11 cellular contexts compared by ENCODE assay signal in the genomic region with DNA sequence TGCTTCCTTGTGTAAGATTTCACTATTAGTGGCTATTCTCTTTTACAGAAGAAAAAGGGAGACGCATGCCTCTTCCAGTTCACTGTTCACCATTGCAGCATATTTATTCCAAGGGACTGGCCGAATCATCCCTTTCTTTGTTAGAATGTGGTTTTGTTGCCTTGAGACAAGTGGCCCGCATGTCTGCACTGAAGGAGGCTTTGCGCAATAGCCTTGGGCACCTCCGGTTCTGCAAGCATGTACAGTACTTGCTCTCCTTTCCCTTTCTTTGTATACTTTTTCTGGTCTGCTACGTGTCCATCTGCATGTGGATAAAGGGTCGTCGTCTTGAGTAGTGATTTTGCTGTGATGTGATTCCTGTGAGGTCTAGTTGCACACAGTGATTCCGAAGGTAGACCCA. TPM values are rescaled to one million over a fixed set of nuclear protein-coding genes. Genes with fewer than 3 reads are reported as not detected.
DNase-seq lines count a peak whose midpoint lies in the region; ATAC-seq, FAIRE-seq and TF ChIP-seq lines count a peak whose summit lies in the region.
"Had no signal": no experiment of that assay in that cellular context is flagged by ENCODE, and none has a peak within 500 bp of the region (broad histone marks: within the 10 kb centered on the region; RNA-seq: fewer than 3 reads in every experiment).

No MANE protein-coding gene starts in this region.

- H3K9me2 ChIP-seq in MM.1S (replicated peaks; ENCODE audit: insufficient read depth, low read length), result no peaks in the 10 kb centered on the region

- FAIRE-seq in A549 (lab: Jason Lieb, UNC), result no peak

- POLR2A ChIA-PET in A549 (lab: Yijun Ruan, JAX), result no interaction called here

- H3K9me3 ChIP-seq in A549 (no peaks in the 10 kb centered on the region), lung (ENCODE audit: control insufficient read depth in 2 of 2, insufficient read depth in 1 of 2, low read length in 1 of 2) (no peaks in the 10 kb centered on the region), MM.1S (replicated peaks; ENCODE audit: insufficient read depth, low read length) (no peaks in the 10 kb centered on the region)

- H3K9ac ChIP-seq in MM.1S (ENCODE audit: low read length), result no peak overlapping the region
- H3K9ac ChIP-seq: BLaER1 had no signal

- H3K27me3 Mint-ChIP-seq in IgD-negative memory B cell, result no peaks in the 10 kb centered on the region

- peaks cover 6 to 25% (median 15%) of the 10 kb centered on the region in 3 donors for H3K4me1 Mint-ChIP-seq in IgD-negative memory B cell

- ATAC-seq in A549 (peak; percentile 14 to 41; a peak in 4 of 6 replicates), lung (ENCODE audit: insufficient read depth, low FRiP score) (no peak), GM18861 (IDR thresholded peaks at IDR 0.05; ENCODE audit: unreplicated experiment) (no peak)

- peak overlapping the region in 2 of 3 donors; percentile 3 to 16 for H3K27ac Mint-ChIP-seq in IgD-negative memory B cell

- TF ChIP-seq RAD21 in A549 (conservative IDR thresholded peaks at IDR 0.05 in 1 of 2, IDR thresholded peaks at IDR 0.05 in 1 of 2), result no peak

- no peak for TF ChIP-seq EP300 in A549 (IDR thresholded peaks at IDR 0.05)

- H3K4me3 Mint-ChIP-seq in IgD-negative memory B cell, result no peak overlapping the region

- TF ChIP-seq POLR2A in A549 (IDR thresholded peaks at IDR 0.05; ENCODE audit: low read length), result no peak

- H3K79me2 ChIP-seq in MM.1S (ENCODE audit: low read length), result no peaks in the 10 kb centered on the region

- no peak overlapping the region for H2AFZ ChIP-seq in MM.1S (ENCODE audit: low read length)

- TF ChIP-seq CTCF in A549 (IDR thresholded peaks at IDR 0.05) (no peak), brain microvascular endothelial cell (IDR thresholded peaks at IDR 0.05; ENCODE audit: low read depth, low read length, missing control alignments) (no peak), lung (IDR thresholded peaks at IDR 0.05; ENCODE audit: control extremely low read depth, extremely low read depth) (no peak), MM.1S (IDR thresholded peaks at IDR 0.05; ENCODE audit: low read length) (no peak)

- H3K4me2 ChIP-seq in A549 (peak overlapping the region; percentile 89), MM.1S (ENCODE audit: low read depth, low read length) (no peak overlapping the region)
- H3K4me2 ChIP-seq: BLaER1 had no signal

- no peaks in the 10 kb centered on the region for H3F3A ChIP-seq in MM.1S (ENCODE audit: insufficient read depth, low read length)

- peaks cover 1% of the 10 kb centered on the region for H3K36me3 ChIP-seq in brain microvascular endothelial cell (replicated peaks)
- H3K36me3 ChIP-seq in lung (ENCODE audit: control insufficient read depth in 2 of 2, insufficient read depth in 2 of 2, low read length in 2 of 2), result no peaks in the 10 kb centered on the region
- H3K36me3 ChIP-seq in MM.1S (replicated peaks; ENCODE audit: insufficient read depth, low read length), result no peaks in the 10 kb centered on the region

- H3K27ac ChIP-seq in A549 (peak overlapping the region; percentile 72 to 81), brain microvascular endothelial cell (peak overlapping the region; percentile 92), lung (ENCODE audit: low read depth in 1 of 2, low read length in 1 of 2) (peak overlapping the region in 1 of 2 donors; percentile 83), MM.1S (ENCODE audit: low read length) (no peak overlapping the region)
- H3K27ac ChIP-seq: BLaER1 had no signal

- CTCF ChIA-PET in A549 (lab: Yijun Ruan, JAX), result interaction anchor here (0.6 kb wide), 1 partner anchor 185 kb away, joined by 3 read pairs; no protein-coding TSS in a partner anchor

- in situ Hi-C loops in brain microvascular endothelial cell (cut with HindIII; ENCODE audit: low pct_ligation_motif_present, low sequenced_read_pairs), result no loop called here
- in situ Hi-C loops in ACHN (cut with HindIII; ENCODE audit: low pct_ligation_motif_present, low pct_unique_long_range_greater_than_20kb, low sequenced_read_pairs), result no loop called here

- peaks cover 5% of the 10 kb centered on the region for H3K36me3 Mint-ChIP-seq in IgD-negative memory B cell

- peak in 1 of 2 experiments; percentile 65 for DNase-seq in A549 (ENCODE audit: low read depth in 1 of 2, low spot score in 1 of 2)
- DNase-seq in brain microvascular endothelial cell, result peak; percentile 76
- peak; percentile 71 for DNase-seq in lung (ENCODE audit: low spot score)
- DNase-seq in hepatic stellate cell (ENCODE audit: low spot score), result no peak
- no peak for DNase-seq in ACHN
- DNase-seq in MM.1S, result no peak
- DNase-seq: activated CD8-positive, alpha-beta memory T cell treated with anti-CD3 and anti-CD28 coated beads, Interleukin-2, amount 50 U/mL, for 4 hours; NCI-H2029 had no signal

- peaks cover 2 to 7% (median 3%) of the 10 kb centered on the region in 3 donors for H3K9me3 Mint-ChIP-seq in IgD-negative memory B cell

- peaks cover 100% of the 10 kb centered on the region for H3K4me1 ChIP-seq in A549
- H3K4me1 ChIP-seq in lung (ENCODE audit: control insufficient read depth in 2 of 2, insufficient read depth in 2 of 2, low read length in 2 of 2), result peaks cover 12 to 22% of the 10 kb centered on the region in 2 donors
- no peaks in the 10 kb centered on the region for H3K4me1 ChIP-seq in MM.1S (ENCODE audit: low read length)

- H3K4me3 ChIP-seq in A549 (peak overlapping the region; percentile 26; the same call in 2 of the 3 replicates), brain microvascular endothelial cell (ENCODE audit: low read depth, low read length) (no peak overlapping the region), lung (no peak overlapping the region), MM.1S (ENCODE audit: low read length) (no peak overlapping the region)
- H3K4me3 ChIP-seq: BLaER1 had no signal

- 11% methylated on average over 9 of the region's 9 CpGs for WGBS in A549 (ENCODE audit: missing lambda C conversion rate)
- 31 to 55% methylated on average over 9 of the region's 9 CpGs for WGBS in lung, 2 donors

- H3K27me3 ChIP-seq in brain microvascular endothelial cell (replicated peaks) (no peaks in the 10 kb centered on the region), lung (ENCODE audit: control insufficient read depth, insufficient read depth) (no peaks in the 10 kb centered on the region), MM.1S (replicated peaks; ENCODE audit: insufficient read depth, low read length) (peaks cover 6% of the 10 kb centered on the region; the same call in 1 of the 2 replicates)
- H3K27me3 ChIP-seq: BLaER1 had no signal

- no peaks in the 10 kb centered on the region for H4K20me1 ChIP-seq in MM.1S (ENCODE audit: insufficient read depth, low read length)

TF ChIP-seq in A549, 52 proteins besides CTCF, POLR2A, EP300 and RAD21:
- TF ChIP-seq CEBPB (IDR thresholded peaks at IDR 0.05), result peak; percentile 88 to 95; a peak in 3 of 4 replicates
- no peak for TF ChIP-seq ZC3H11A (IDR thresholded peaks at IDR 0.05)
- peak; percentile 32; the same call in 1 of the 2 replicates for TF ChIP-seq HOXB13 (CRISPR knock-in tag; IDR thresholded peaks at IDR 0.05; ENCODE audit: low read depth)
- TF ChIP-seq, protein P1, sequence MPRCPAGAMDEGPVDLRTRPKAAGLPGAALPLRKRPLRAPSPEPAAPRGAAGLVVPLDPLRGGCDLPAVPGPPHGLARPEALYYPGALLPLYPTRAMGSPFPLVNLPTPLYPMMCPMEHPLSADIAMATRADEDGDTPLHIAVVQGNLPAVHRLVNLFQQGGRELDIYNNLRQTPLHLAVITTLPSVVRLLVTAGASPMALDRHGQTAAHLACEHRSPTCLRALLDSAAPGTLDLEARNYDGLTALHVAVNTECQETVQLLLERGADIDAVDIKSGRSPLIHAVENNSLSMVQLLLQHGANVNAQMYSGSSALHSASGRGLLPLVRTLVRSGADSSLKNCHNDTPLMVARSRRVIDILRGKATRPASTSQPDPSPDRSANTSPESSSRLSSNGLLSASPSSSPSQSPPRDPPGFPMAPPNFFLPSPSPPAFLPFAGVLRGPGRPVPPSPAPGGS (IDR thresholded peaks at IDR 0.05), result no peak
- TF ChIP-seq, protein P2, sequence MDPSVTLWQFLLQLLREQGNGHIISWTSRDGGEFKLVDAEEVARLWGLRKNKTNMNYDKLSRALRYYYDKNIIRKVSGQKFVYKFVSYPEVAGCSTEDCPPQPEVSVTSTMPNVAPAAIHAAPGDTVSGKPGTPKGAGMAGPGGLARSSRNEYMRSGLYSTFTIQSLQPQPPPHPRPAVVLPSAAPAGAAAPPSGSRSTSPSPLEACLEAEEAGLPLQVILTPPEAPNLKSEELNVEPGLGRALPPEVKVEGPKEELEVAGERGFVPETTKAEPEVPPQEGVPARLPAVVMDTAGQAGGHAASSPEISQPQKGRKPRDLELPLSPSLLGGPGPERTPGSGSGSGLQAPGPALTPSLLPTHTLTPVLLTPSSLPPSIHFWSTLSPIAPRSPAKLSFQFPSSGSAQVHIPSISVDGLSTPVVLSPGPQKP (IDR thresholded peaks at IDR 0.05; ENCODE audit: low read depth, low read length), result no peak
- TF ChIP-seq ZSCAN20 (CRISPR knock-in tag; IDR thresholded peaks at IDR 0.05), result no peak

RNA-seq across cellular contexts. Expression of gene FLNB, which starts 43.0 kb away (rescaled TPM):
- polyA plus RNA-seq in A549 (2011; rRNA removed) (387 and 439 TPM in 2 replicates), A549 (2017; fragmentation: RNase III; extraction: RNeasy Plus Mini Kit Qiagen cat#74134 plus additional on column Dnase treatment) (235 to 282 TPM (median 257 TPM) in 3 replicates), IgD-negative memory B cell (19.7 TPM), lung (10 to 100 TPM; 32.4 to 72.2 TPM)
- 153 and 161 TPM in 2 replicates for polyA plus RNA-seq in A549 (2012; cell fraction: cytosol; rRNA removed)
- 1,973 and 2,223 TPM in 2 replicates for polyA plus RNA-seq in A549 (2012; cell fraction: nucleus; rRNA removed)
- polyA minus RNA-seq in A549 (2011; rRNA and poly(A)+ RNA removed), result 1,159 and 1,213 TPM in 2 replicates
- 100 to 1,000 TPM; 115 to 122 TPM for total RNA-seq in lung

Comparison
In these comparisons a context has a peak if more than half of its experiments do, and no peak if none do; other contexts are left out.
1. ATAC-seq: peak in A549 (2 of 2); none in lung (single experiment) and GM18861 (single experiment).
2. DNase-seq: peak in brain microvascular endothelial cell (single experiment) and lung (single experiment); none in hepatic stellate cell (single experiment), ACHN (single experiment) and MM.1S (single experiment).